19 cellular contexts compared by ENCODE assay signal in the genomic region with DNA sequence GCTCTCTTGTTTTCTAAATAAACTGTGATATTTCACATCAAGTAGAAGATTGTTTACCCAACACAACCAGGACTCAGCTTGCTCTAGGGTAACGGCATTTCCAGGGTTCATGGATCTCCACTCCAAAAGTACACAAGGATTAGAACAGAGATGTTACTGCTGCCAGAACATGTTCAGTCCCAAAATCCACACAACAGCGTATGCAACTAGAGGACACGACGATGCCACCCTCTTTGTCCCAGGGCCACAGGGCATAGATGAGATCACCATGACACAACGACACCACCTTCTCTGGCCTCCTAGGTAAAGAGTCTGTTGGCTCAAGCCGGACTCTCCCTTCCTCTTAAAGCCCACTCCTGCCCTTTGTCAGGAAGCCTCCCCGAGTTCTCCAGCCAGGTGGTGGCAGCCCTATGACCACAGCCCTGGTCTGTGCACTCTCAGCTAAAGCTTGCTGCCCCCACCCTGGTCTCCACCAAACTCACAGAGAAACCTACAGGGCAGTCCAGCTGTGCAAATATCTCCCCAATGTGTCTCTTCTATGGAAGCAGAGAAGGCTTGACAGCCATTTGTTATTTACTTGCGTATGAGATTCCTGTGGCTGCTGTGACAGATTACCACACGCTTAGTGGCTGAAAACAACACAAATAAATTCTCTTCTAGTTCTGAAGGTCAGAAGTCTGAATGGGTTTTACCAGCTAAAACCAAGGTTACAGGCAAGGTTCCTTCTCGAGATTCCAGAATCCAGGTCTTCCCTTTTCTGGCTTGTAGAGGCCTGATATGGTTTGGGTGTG. TPM values are rescaled to one million over a fixed set of nuclear protein-coding genes. Genes with fewer than 3 reads are reported as not detected.
DNase-seq lines count a peak whose midpoint lies in the region; ATAC-seq, FAIRE-seq and TF ChIP-seq lines count a peak whose summit lies in the region.
"Had no signal": no experiment of that assay in that cellular context is flagged by ENCODE, and none has a peak within 500 bp of the region (broad histone marks: within the 10 kb centered on the region; RNA-seq: fewer than 3 reads in every experiment).

No MANE protein-coding gene starts in this region.

- no peak overlapping the region for H3K4me2 ChIP-seq in H1 (ENCODE audit: insufficient read depth in 1 of 2, low read depth in 2 of 2, low read length in 2 of 2)

- no peak overlapping the region for H2AFZ ChIP-seq in H1 (ENCODE audit: low read length)

- H3K18ac ChIP-seq in H1 (ENCODE audit: extremely low read depth, low read length): no peak overlapping the region

- peaks cover 5 to 11% of the 10 kb centered on the region in 2 donors for H3K4me1 ChIP-seq in breast epithelium
- no peaks in the 10 kb centered on the region for H3K4me1 ChIP-seq in H1 (replicated peaks in 1 of 4; ENCODE audit: control insufficient read depth in 3 of 4, insufficient read depth in 4 of 4, low read length in 3 of 4)

- TF ChIP-seq CTCF in breast epithelium (IDR thresholded peaks at IDR 0.05) (no peak), MCF 10A (IDR thresholded peaks at IDR 0.05; ENCODE audit: unreplicated experiment) (no peak), H1 (IDR thresholded peaks at IDR 0.05; ENCODE audit: control extremely low read depth in 1 of 3, insufficient read depth in 1 of 3, low read depth in 1 of 3, low read length in 3 of 3) (no peak), mesothelial cell of epicardium (IDR thresholded peaks at IDR 0.05; ENCODE audit: unreplicated experiment) (no peak)

- intact Hi-C loops in breast epithelium (cut with DNase I; ENCODE audit: low total_unique reads): no loop called here
- intact Hi-C loops in MCF 10A (cut with micrococcal nuclease): no loop called here
- intact Hi-C loops in activated naive CD4-positive, alpha-beta T cell treated with anti-CD3 and anti-CD28 coated beads for 36 hours (cut with micrococcal nuclease): loop anchor here (5.0 kb wide), 1 partner anchor 223 kb away; no protein-coding TSS in a partner anchor

- no peak overlapping the region for H3K9ac ChIP-seq in H1 (replicated peaks in 1 of 4; ENCODE audit: extremely low read depth in 1 of 4, low read depth in 3 of 4, low read length in 3 of 4)

- 92% methylated on average over 10 of the region's 10 CpGs; no CpG with 5 or more reads in 1 of the 2 experiments for WGBS in H1 (ENCODE audit: extremely low coverage in 1 of 2, insufficient coverage in 1 of 2, insufficient read length in 1 of 2, insufficient replicate concordance in 2 of 2, low coverage in 1 of 2, low lambda C conversion rate in 2 of 2, missing lambda C conversion rate in 1 of 2), 2 experiments

- TF ChIP-seq RAD21 in H1 (IDR thresholded peaks at IDR 0.05 in 1 of 2, conservative IDR thresholded peaks at IDR 0.05 in 1 of 2; ENCODE audit: low read depth in 2 of 2, low read length in 2 of 2): no peak

- H3K79me1 ChIP-seq in H1 (ENCODE audit: low read depth, low read length): no peaks in the 10 kb centered on the region

- H3K27me3 Mint-ChIP-seq in MCF 10A (ENCODE audit: insufficient read depth, unreplicated experiment) (no peaks in the 10 kb centered on the region), mesothelial cell of epicardium (ENCODE audit: low read depth) (no peaks in the 10 kb centered on the region)
- H3K27me3 Mint-ChIP-seq in activated naive CD4-positive, alpha-beta T cell treated with anti-CD3 and anti-CD28 coated beads for 36 hours (ENCODE audit: low read depth): peaks cover 2% of the 10 kb centered on the region

- TF ChIP-seq EP300 in H1 (IDR thresholded peaks at IDR 0.05; ENCODE audit: borderline replicate concordance in 1 of 2, low read depth in 2 of 2, low read length in 2 of 2): no peak

- no peaks in the 10 kb centered on the region for H3K36me3 ChIP-seq in breast epithelium
- H3K36me3 ChIP-seq in H1 (ENCODE audit: control insufficient read depth in 2 of 4, insufficient read depth in 4 of 4, low read length in 3 of 4): no peaks in the 10 kb centered on the region
- H3K36me3 ChIP-seq: BE2C had no signal

- H4K91ac ChIP-seq in H1 (replicated peaks; ENCODE audit: insufficient read length, low read length): no peak overlapping the region

- no peak for ATAC-seq in stimulated activated effector memory CD8-positive, alpha-beta T cell treated with anti-CD3 and anti-CD28 coated beads, Interleukin-12 subunit alpha, Interleukin-12 subunit beta, amount 100 ng/mL, for 72 hours
- ATAC-seq in HG03342 (IDR thresholded peaks at IDR 0.05; ENCODE audit: unreplicated experiment): no peak
- ATAC-seq: GM12878, K562 had no signal

- H3K27ac Mint-ChIP-seq in MCF 10A (ENCODE audit: low read depth, unreplicated experiment) (no peak overlapping the region), mesothelial cell of epicardium (peak overlapping the region; percentile 37)
- H3K27ac Mint-ChIP-seq in activated naive CD4-positive, alpha-beta T cell treated with anti-CD3 and anti-CD28 coated beads for 36 hours: no peak overlapping the region
- H3K27ac Mint-ChIP-seq in stimulated activated effector memory CD8-positive, alpha-beta T cell treated with anti-CD3 and anti-CD28 coated beads, Interleukin-12 subunit alpha, Interleukin-12 subunit beta, amount 100 ng/mL, for 72 hours: no peak overlapping the region
- H3K27ac Mint-ChIP-seq: CD4-positive, CD25-positive, alpha-beta regulatory T cell had no signal

- no peak overlapping the region for H3K4me3 Mint-ChIP-seq in MCF 10A (ENCODE audit: unreplicated experiment)
- H3K4me3 Mint-ChIP-seq in mesothelial cell of epicardium: no peak overlapping the region
- H3K4me3 Mint-ChIP-seq in activated naive CD4-positive, alpha-beta T cell treated with anti-CD3 and anti-CD28 coated beads for 36 hours: no peak overlapping the region
- no peak overlapping the region for H3K4me3 Mint-ChIP-seq in stimulated activated effector memory CD8-positive, alpha-beta T cell treated with anti-CD3 and anti-CD28 coated beads, Interleukin-12 subunit alpha, Interleukin-12 subunit beta, amount 100 ng/mL, for 72 hours
- H3K4me3 Mint-ChIP-seq: CD4-positive, CD25-positive, alpha-beta regulatory T cell had no signal

- no peak overlapping the region for H3K23ac ChIP-seq in H1 (ENCODE audit: insufficient read length)

- H3K4me3 ChIP-seq in breast epithelium (no peak overlapping the region), H1 (ENCODE audit: extremely low read depth in 1 of 4, insufficient read depth in 2 of 4, low read depth in 3 of 4, low read length in 4 of 4) (no peak overlapping the region)
- H3K4me3 ChIP-seq: GM12878, K562 had no signal

- POLR2A ChIA-PET in MCF 10A (lab: Yijun Ruan, JAX) (interaction anchor here (0.9 kb wide), 1 partner anchor 44 kb away, joined by 3 read pairs; no protein-coding TSS in a partner anchor), H1 (lab: Charles Lee; ENCODE audit: partially characterized antibody) (no interaction called here)

- no TSS peak for BruUV-seq in MCF 10A (replicated peaks; lab: Mats Ljungman, UMichigan)

- H2BK120ac ChIP-seq in H1 (replicated peaks; ENCODE audit: low read depth, low read length): no peak overlapping the region

- H3K27me3 ChIP-seq in breast epithelium: no peaks in the 10 kb centered on the region
- no peaks in the 10 kb centered on the region for H3K27me3 ChIP-seq in H1 (replicated peaks in 1 of 4; ENCODE audit: control insufficient read depth in 3 of 4, extremely low read depth in 1 of 4, insufficient read depth in 3 of 4, low read length in 3 of 4)
- H3K27me3 ChIP-seq: BE2C had no signal

- no peak overlapping the region for H2BK15ac ChIP-seq in H1 (ENCODE audit: low read length)

- no peaks in the 10 kb centered on the region for H3K23me2 ChIP-seq in H1 (ENCODE audit: low read depth, low read length)

- no peak for TF ChIP-seq POLR2A in breast epithelium (IDR thresholded peaks at IDR 0.05)
- no peak for TF ChIP-seq POLR2A in H1 (IDR thresholded peaks at IDR 0.05; ENCODE audit: control extremely low read depth in 1 of 2, low read depth in 2 of 2, low read length in 2 of 2)

- H3K27ac ChIP-seq in breast epithelium: peak overlapping the region; percentile 41 to 66
- H3K27ac ChIP-seq in H1 (ENCODE audit: low read depth, low read length): no peak overlapping the region

- H3K9me3 Mint-ChIP-seq in MCF 10A (ENCODE audit: unreplicated experiment): no peaks in the 10 kb centered on the region
- H3K9me3 Mint-ChIP-seq in mesothelial cell of epicardium: no peaks in the 10 kb centered on the region
- H3K9me3 Mint-ChIP-seq in activated naive CD4-positive, alpha-beta T cell treated with anti-CD3 and anti-CD28 coated beads for 36 hours: no peaks in the 10 kb centered on the region
- H3K9me3 Mint-ChIP-seq in stimulated activated effector memory CD8-positive, alpha-beta T cell treated with anti-CD3 and anti-CD28 coated beads, Interleukin-12 subunit alpha, Interleukin-12 subunit beta, amount 100 ng/mL, for 72 hours: no peaks in the 10 kb centered on the region

- no peak overlapping the region for H4K5ac ChIP-seq in H1 (ENCODE audit: insufficient read length, low read depth, low read length)

- no peaks in the 10 kb centered on the region for H4K20me1 ChIP-seq in H1 (replicated peaks in 1 of 2; ENCODE audit: control insufficient read depth in 1 of 2, insufficient read depth in 2 of 2, low read length in 2 of 2)

- DNase-seq in breast epithelium (ENCODE audit: low spot score in 2 of 2) (no peak), MCF 10A (ENCODE audit: unreplicated experiment) (no peak), H1 (ENCODE audit: low read depth in 1 of 2, low spot score in 2 of 2) (no peak), mesothelial cell of epicardium (ENCODE audit: low spot score in 2 of 2, unreplicated experiment in 2 of 2) (no peak), NCI-H2081 (lab: John Stamatoyannopoulos, UW) (no peak)
- DNase-seq in activated naive CD4-positive, alpha-beta T cell treated with anti-CD3 and anti-CD28 coated beads for 36 hours: no peak
- no peak for DNase-seq in stimulated activated effector memory CD8-positive, alpha-beta T cell treated with anti-CD3 and anti-CD28 coated beads, Interleukin-12 subunit alpha, Interleukin-12 subunit beta, amount 100 ng/mL, for 72 hours (ENCODE audit: low spot score in 2 of 2)
- DNase-seq: BE2C; CD4-positive, CD25-positive, alpha-beta regulatory T cell; COR-L47; GOT3; NCI-H1694 treated with DMSO at 0.1 percent for 48 hours; NCI-H2227 treated with DMSO at 0.1 percent for 48 hours; OCI-M1; Right ventricle myocardium superior had no signal

- no peaks in the 10 kb centered on the region for H3K9me3 ChIP-seq in breast epithelium
- H3K9me3 ChIP-seq in H1 (ENCODE audit: insufficient read depth in 2 of 2, low read depth in 1 of 2, low read length in 1 of 2): no peaks in the 10 kb centered on the region
- H3K9me3 ChIP-seq: BE2C had no signal

- H2BK20ac ChIP-seq in H1 (ENCODE audit: low read length): no peak overlapping the region

- peaks cover 16% of the 10 kb centered on the region for H3K4me1 Mint-ChIP-seq in MCF 10A (ENCODE audit: insufficient read depth, unreplicated experiment)
- H3K4me1 Mint-ChIP-seq in mesothelial cell of epicardium: peaks cover 63% of the 10 kb centered on the region
- peaks cover 4% of the 10 kb centered on the region for H3K4me1 Mint-ChIP-seq in activated naive CD4-positive, alpha-beta T cell treated with anti-CD3 and anti-CD28 coated beads for 36 hours (ENCODE audit: low read depth)
- peaks cover 2% of the 10 kb centered on the region for H3K4me1 Mint-ChIP-seq in stimulated activated effector memory CD8-positive, alpha-beta T cell treated with anti-CD3 and anti-CD28 coated beads, Interleukin-12 subunit alpha, Interleukin-12 subunit beta, amount 100 ng/mL, for 72 hours
- H3K4me1 Mint-ChIP-seq: CD4-positive, CD25-positive, alpha-beta regulatory T cell had no signal

- H2BK5ac ChIP-seq in H1 (ENCODE audit: low read depth, low read length): no peak overlapping the region

- no peak overlapping the region for H3K14ac ChIP-seq in H1 (ENCODE audit: insufficient read length)

- no peak overlapping the region for H2BK12ac ChIP-seq in H1 (ENCODE audit: low read depth, low read length)

- H3K56ac ChIP-seq in H1 (replicated peaks; ENCODE audit: insufficient read length, low read depth, low read length): no peak overlapping the region

- H3K36me3 Mint-ChIP-seq in MCF 10A (ENCODE audit: insufficient read depth, unreplicated experiment) (no peaks in the 10 kb centered on the region), mesothelial cell of epicardium (peaks cover 22% of the 10 kb centered on the region)
- no peaks in the 10 kb centered on the region for H3K36me3 Mint-ChIP-seq in activated naive CD4-positive, alpha-beta T cell treated with anti-CD3 and anti-CD28 coated beads for 36 hours (ENCODE audit: low read depth)
- no peaks in the 10 kb centered on the region for H3K36me3 Mint-ChIP-seq in stimulated activated effector memory CD8-positive, alpha-beta T cell treated with anti-CD3 and anti-CD28 coated beads, Interleukin-12 subunit alpha, Interleukin-12 subunit beta, amount 100 ng/mL, for 72 hours
- H3K36me3 Mint-ChIP-seq: CD4-positive, CD25-positive, alpha-beta regulatory T cell had no signal

- H2AK5ac ChIP-seq in H1 (ENCODE audit: low read depth, low read length): 0 out of 2 replicates have a peak overlapping the region, but pooled peaks have one; percentile 65

- no peak overlapping the region; the same call in 1 of the 2 replicates for H4K8ac ChIP-seq in H1 (ENCODE audit: extremely low read depth, insufficient read depth, low read length)

- FAIRE-seq in H1 (lab: Jason Lieb, UNC): no peak
- FAIRE-seq: GM12878, GM18507, K562 had no signal

- CTCF ChIA-PET in MCF 10A (lab: Yijun Ruan, JAX) (interaction anchor here (0.6 kb wide), 1 partner anchor 13 kb away, joined by 3 read pairs; no protein-coding TSS in a partner anchor), H1 (lab: Charles Lee; ENCODE audit: partially characterized antibody) (no interaction called here)
- CTCF ChIA-PET in activated naive CD4-positive, alpha-beta T cell treated with anti-CD3 and anti-CD28 coated beads for 36 hours (lab: Charles Lee): no interaction called here

- no peak overlapping the region for H3K4ac ChIP-seq in H1 (replicated peaks; ENCODE audit: insufficient read length, low read depth, low read length)

- no peaks in the 10 kb centered on the region for H3K79me2 ChIP-seq in H1 (ENCODE audit: control insufficient read depth in 1 of 2, insufficient read depth in 2 of 2, low read length in 2 of 2)

RNA-seq across cellular contexts. Expression of a gene that starts 10.3 kb away (rescaled TPM):
- 10 to 100 TPM; 23.7 to 73.6 (median 48.5) TPM for total RNA-seq in breast epithelium
- total RNA-seq in MCF 10A (2022): 15.7 and 17.9 TPM in 2 replicates
- 7.6 and 8.2 TPM in 2 replicates for total RNA-seq in H1 (2021; fragmentation: NEBNext Ultra II Directional; extraction: Animal tissue kit (Norgen Biotek cat#: 25700))
- polyA plus RNA-seq in H1 (2011; rRNA removed): 1.4 and 1.6 TPM in 2 replicates
- 2.3 TPM for polyA plus RNA-seq in H1 (2011; cell fraction: cytosol; rRNA removed)
- 5.6 TPM for polyA plus RNA-seq in H1 (2011; cell fraction: nucleus; rRNA removed)
- polyA plus RNA-seq in H1 (2012, experiment 1 of 2): 3.4 to 4.8 TPM (median 4.7 TPM) in 4 replicates
- polyA plus RNA-seq in H1 (2012, experiment 2 of 2): 1.5 TPM
- 3.2 TPM for polyA plus RNA-seq in H1 (2013, experiment 1 of 2)
- 3.0 TPM for polyA plus RNA-seq in H1 (2013, experiment 2 of 2)
- polyA minus RNA-seq in H1 (2011; rRNA and poly(A)+ RNA removed): 3.8 and 9.6 TPM in 2 replicates
- 2.9 TPM for polyA minus RNA-seq in H1 (2011; cell fraction: cytosol; rRNA and poly(A)+ RNA removed)
- 5.8 TPM for polyA minus RNA-seq in H1 (2011; cell fraction: nucleus; rRNA and poly(A)+ RNA removed)
- 114 to 120 TPM (median 117 TPM) in 3 replicates for total RNA-seq in mesothelial cell of epicardium
- 1 to 10 TPM; 1.9 to 2.6 TPM for total RNA-seq in activated naive CD4-positive, alpha-beta T cell treated with anti-CD3 and anti-CD28 coated beads for 36 hours
